10 cellular contexts compared by ENCODE assay signal in the genomic region with DNA sequence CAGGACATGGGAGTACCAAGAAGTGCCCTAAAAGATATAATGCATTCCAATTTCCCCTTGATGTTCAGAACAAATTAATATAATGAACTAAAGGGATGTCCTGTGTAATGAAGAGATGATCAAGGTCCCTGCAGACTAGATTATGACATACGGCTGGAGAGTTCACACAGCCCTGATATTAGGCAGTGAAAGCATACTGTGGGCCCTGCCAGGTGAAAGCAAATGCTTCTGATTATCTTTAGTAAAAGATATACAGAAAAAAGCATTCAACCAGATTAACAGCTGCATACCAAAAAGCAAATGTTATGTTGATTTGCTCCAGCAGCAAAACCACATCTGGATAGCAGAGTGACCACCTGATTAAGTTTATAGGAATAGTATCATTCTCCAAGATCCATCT. TPM values are rescaled to one million over a fixed set of nuclear protein-coding genes. Genes with fewer than 3 reads are reported as not detected.
"Had no signal": no experiment of that assay in that cellular context is flagged by ENCODE, and none has a peak within 500 bp of the region (broad histone marks: within the 10 kb centered on the region; RNA-seq: fewer than 3 reads in every experiment).

No MANE protein-coding gene starts in this region.

- H3K27ac Mint-ChIP-seq: GM23338, H9, HFFc6 had no signal

- H3K9ac ChIP-seq: GM23248 had no signal

- DNase-seq: GM23248, GOT3, H7, H9, HCEC 1CT, HFFc6 had no signal

- H3K4me3 ChIP-seq: GM23248, GM23338, HAP-1 had no signal

- H3K27ac ChIP-seq: GM23248 had no signal

- H3K9me3 ChIP-seq: HAP-1 had no signal

- H3K4me2 ChIP-seq: GM23338 had no signal

- H3K9me3 Mint-ChIP-seq: GM23338, H9, HFFc6 had no signal

- H3K4me3 Mint-ChIP-seq: GM23338, H9, HFFc6 had no signal

- H2AFZ ChIP-seq: GM23248, GM23338 had no signal

- H3K36me3 ChIP-seq: HAP-1 had no signal

- H3K4me1 ChIP-seq: HAP-1 had no signal

- H3K4me1 Mint-ChIP-seq: GM23338, H9 had no signal

RNA-seq across cellular contexts. Expression of a gene that starts 12.1 kb away (rescaled TPM):
- total RNA-seq: GM23248, GM23338, H1, H4, H7, H9, HFFc6 had no signal
- polyA plus RNA-seq: GM23248, GM23338, H1 had no signal
